Comparison of ENCODE assay signal across 9 cellular contexts in genomic region chr16:72832640-72833039, GRCh38.
DNase-seq lines count a peak whose midpoint lies in the region; ATAC-seq and TF ChIP-seq lines count a peak whose summit lies in the region.
"Had no signal": no experiment of that assay in that cellular context is flagged by ENCODE, and none has a peak within 500 bp of the region (broad histone marks: within the 10 kb centered on the region; RNA-seq: fewer than 3 reads in every experiment).

No MANE protein-coding gene starts in this region.

- intact Hi-C loops in activated CD4-positive, alpha-beta memory T cell treated with anti-CD3 and anti-CD28 coated beads for 36 hours (cut with micrococcal nuclease), result loop anchor here (10.0 kb wide), 2 partner anchors 212 to 362 kb away; partner anchors contain the start of gene ZFHX3

- no peaks in the 10 kb centered on the region for H3K36me3 Mint-ChIP-seq in activated CD4-positive, alpha-beta memory T cell treated with anti-CD3 and anti-CD28 coated beads for 36 hours
- peaks cover 3% of the 10 kb centered on the region for H3K36me3 Mint-ChIP-seq in mesothelial cell of epicardium

- H3K27ac Mint-ChIP-seq in activated CD4-positive, alpha-beta memory T cell treated with anti-CD3 and anti-CD28 coated beads for 36 hours, result no peak overlapping the region
- peak overlapping the region; percentile 22 for H3K27ac Mint-ChIP-seq in mesothelial cell of epicardium
- H3K27ac Mint-ChIP-seq: stimulated activated naive CD8-positive, alpha-beta T cell treated with anti-CD3 and anti-CD28 coated beads, Interleukin-15, Interleukin-2, amounts not matched to agents 100 ng/mL and 50 ng/mL, for 24 hours had no signal

- CTCF ChIA-PET in activated CD4-positive, alpha-beta memory T cell treated with anti-CD3 and anti-CD28 coated beads for 36 hours (lab: Charles Lee), result interaction anchor here (0.6 to 2.9 kb wide), 57 partner anchors 8 to 1473 kb away, joined by 3 to 20 read pairs (median 4); no protein-coding TSS in a partner anchor

- peak; percentile 63 for ATAC-seq in HG02623 (IDR thresholded peaks at IDR 0.05; ENCODE audit: unreplicated experiment)

- H3K27me3 Mint-ChIP-seq in activated CD4-positive, alpha-beta memory T cell treated with anti-CD3 and anti-CD28 coated beads for 36 hours, result peaks cover 3% of the 10 kb centered on the region
- H3K27me3 Mint-ChIP-seq in mesothelial cell of epicardium (ENCODE audit: low read depth), result no peaks in the 10 kb centered on the region
- H3K27me3 Mint-ChIP-seq: stimulated activated naive CD8-positive, alpha-beta T cell treated with anti-CD3 and anti-CD28 coated beads, Interleukin-15, Interleukin-2, amounts not matched to agents 100 ng/mL and 50 ng/mL, for 24 hours had no signal

- H3K4me3 Mint-ChIP-seq in activated CD4-positive, alpha-beta memory T cell treated with anti-CD3 and anti-CD28 coated beads for 36 hours, result no peak overlapping the region
- no peak overlapping the region for H3K4me3 Mint-ChIP-seq in mesothelial cell of epicardium
- H3K4me3 Mint-ChIP-seq: stimulated activated naive CD8-positive, alpha-beta T cell treated with anti-CD3 and anti-CD28 coated beads, Interleukin-15, Interleukin-2, amounts not matched to agents 100 ng/mL and 50 ng/mL, for 24 hours had no signal

- POLR2A ChIA-PET in activated CD4-positive, alpha-beta memory T cell treated with anti-CD3 and anti-CD28 coated beads for 36 hours (lab: Charles Lee), result no interaction called here

- peak; percentile 5 for DNase-seq in NCI-H2107 treated with DMSO at 0.1 percent for 48 hours (lab: John Stamatoyannopoulos, UW; ENCODE audit: unreplicated experiment)
- no peak for DNase-seq in NCI-H2107 (lab: John Stamatoyannopoulos, UW)
- DNase-seq in NCI-H2227 (lab: John Stamatoyannopoulos, UW; ENCODE audit: unreplicated experiment), result peak; percentile 80
- peak; percentile 76 for DNase-seq in activated CD4-positive, alpha-beta memory T cell treated with anti-CD3 and anti-CD28 coated beads for 36 hours
- peak; percentile 43 for DNase-seq in effector CD8-positive, alpha-beta T cell (lab: John Stamatoyannopoulos, UW)
- DNase-seq in mesothelial cell of epicardium (ENCODE audit: low spot score in 2 of 2, unreplicated experiment in 2 of 2), result peak; percentile 70 to 94
- peak; percentile 56 to 68 for DNase-seq in stimulated activated CD8-positive, alpha-beta memory T cell treated with anti-CD3 and anti-CD28 coated beads, Interleukin-2, amount 100 ng/mL, for 48 hours (ENCODE audit: low read depth in 2 of 2)

- no peaks in the 10 kb centered on the region for H3K9me3 Mint-ChIP-seq in activated CD4-positive, alpha-beta memory T cell treated with anti-CD3 and anti-CD28 coated beads for 36 hours
- H3K9me3 Mint-ChIP-seq in mesothelial cell of epicardium, result no peaks in the 10 kb centered on the region
- H3K9me3 Mint-ChIP-seq: stimulated activated naive CD8-positive, alpha-beta T cell treated with anti-CD3 and anti-CD28 coated beads, Interleukin-15, Interleukin-2, amounts not matched to agents 100 ng/mL and 50 ng/mL, for 24 hours had no signal

- peak; percentile 93 for TF ChIP-seq CTCF in mesothelial cell of epicardium (IDR thresholded peaks at IDR 0.05; ENCODE audit: unreplicated experiment)

- no peaks in the 10 kb centered on the region for H3K4me1 Mint-ChIP-seq in activated CD4-positive, alpha-beta memory T cell treated with anti-CD3 and anti-CD28 coated beads for 36 hours (ENCODE audit: low read depth)
- peaks cover 24% of the 10 kb centered on the region for H3K4me1 Mint-ChIP-seq in mesothelial cell of epicardium
